Comparison of ENCODE assay signal across 12 cellular contexts in genomic region chr6:70479236-70479635, GRCh38.
DNase-seq lines count a peak whose midpoint lies in the region.
"Had no signal": no experiment of that assay in that cellular context is flagged by ENCODE, and none has a peak within 500 bp of the region (broad histone marks: within the 10 kb centered on the region; RNA-seq: fewer than 3 reads in every experiment).

No MANE protein-coding gene starts in this region.

- no peaks in the 10 kb centered on the region for H3K9me3 Mint-ChIP-seq in T-helper 2 cell treated with Interferon-gamma antibody and Interleukin-4, amounts not matched to agents 5 μg/mL and 100 μg/mL, for 36 hours

- no peak overlapping the region for H3K4me3 Mint-ChIP-seq in T-helper 2 cell treated with Interferon-gamma antibody and Interleukin-4, amounts not matched to agents 5 μg/mL and 100 μg/mL, for 36 hours
- H3K4me3 Mint-ChIP-seq: T-helper 1 cell treated with Interleukin-12 subunit alpha and Interleukin-12 subunit beta and Interleukin-4 antibody, amounts not matched to agents 30 μg/mL and 1 μg/mL, for 36 hours had no signal

- no peaks in the 10 kb centered on the region for H3K27me3 Mint-ChIP-seq in T-helper 2 cell treated with Interferon-gamma antibody and Interleukin-4, amounts not matched to agents 5 μg/mL and 100 μg/mL, for 36 hours (ENCODE audit: low read depth)

- no peak overlapping the region for H3K27ac Mint-ChIP-seq in T-helper 2 cell treated with Interferon-gamma antibody and Interleukin-4, amounts not matched to agents 5 μg/mL and 100 μg/mL, for 36 hours
- H3K27ac Mint-ChIP-seq: T-helper 1 cell treated with Interleukin-12 subunit alpha and Interleukin-12 subunit beta and Interleukin-4 antibody, amounts not matched to agents 30 μg/mL and 1 μg/mL, for 36 hours had no signal

- H3K4me1 Mint-ChIP-seq in T-helper 2 cell treated with Interferon-gamma antibody and Interleukin-4, amounts not matched to agents 5 μg/mL and 100 μg/mL, for 36 hours (ENCODE audit: low read depth) = no peaks in the 10 kb centered on the region

- DNase-seq in G401 (ENCODE audit: low spot score) = peak; percentile 84
- peak; percentile 20 to 70 for DNase-seq in NCI-H446 (lab: John Stamatoyannopoulos, UW)
- peak; percentile 39 for DNase-seq in cerebellum (ENCODE audit: low spot score)
- DNase-seq in myocyte (ENCODE audit: low read depth) = peak; percentile 89
- DNase-seq in NCI-H510A treated with DMSO at 0.1 percent for 48 hours (lab: John Stamatoyannopoulos, UW) = no peak
- no peak for DNase-seq in DMS53 treated with DMSO at 0.1 percent for 48 hours (lab: John Stamatoyannopoulos, UW; ENCODE audit: unreplicated experiment)
- DNase-seq in T-helper 2 cell treated with Interferon-gamma antibody and Interleukin-4, amounts not matched to agents 5 μg/mL and 100 μg/mL, for 36 hours (ENCODE audit: low spot score) = no peak
- no peak for DNase-seq in SW 1271 (lab: John Stamatoyannopoulos, UW)
- DNase-seq: activated CD4-positive, alpha-beta T cell treated with anti-CD3 and anti-CD28 coated beads, Interleukin-2, amount 50 U/mL, for 1 hour; HCEC 1CT; NCI-H1436 had no signal

- H3K36me3 Mint-ChIP-seq in T-helper 2 cell treated with Interferon-gamma antibody and Interleukin-4, amounts not matched to agents 5 μg/mL and 100 μg/mL, for 36 hours (ENCODE audit: low read depth) = peaks cover 8% of the 10 kb centered on the region

- in situ Hi-C loops in G401 (cut with HindIII; ENCODE audit: low sequenced_read_pairs) = no loop called here

Comparison
In these comparisons a context has a peak if more than half of its experiments do, and no peak if none do; other contexts are left out.
1. DNase-seq: peak in G401 (single experiment), NCI-H446 (2 of 2), cerebellum (single experiment) and myocyte (single experiment); none in NCI-H510A treated with DMSO at 0.1 percent for 48 hours (single experiment), DMS53 treated with DMSO at 0.1 percent for 48 hours (single experiment), T-helper 2 cell treated with Interferon-gamma antibody and Interleukin-4, amounts not matched to agents 5 μg/mL and 100 μg/mL, for 36 hours (single experiment) and SW 1271 (0 of 2).